8 cellular contexts compared by ENCODE assay signal in the genomic region with DNA sequence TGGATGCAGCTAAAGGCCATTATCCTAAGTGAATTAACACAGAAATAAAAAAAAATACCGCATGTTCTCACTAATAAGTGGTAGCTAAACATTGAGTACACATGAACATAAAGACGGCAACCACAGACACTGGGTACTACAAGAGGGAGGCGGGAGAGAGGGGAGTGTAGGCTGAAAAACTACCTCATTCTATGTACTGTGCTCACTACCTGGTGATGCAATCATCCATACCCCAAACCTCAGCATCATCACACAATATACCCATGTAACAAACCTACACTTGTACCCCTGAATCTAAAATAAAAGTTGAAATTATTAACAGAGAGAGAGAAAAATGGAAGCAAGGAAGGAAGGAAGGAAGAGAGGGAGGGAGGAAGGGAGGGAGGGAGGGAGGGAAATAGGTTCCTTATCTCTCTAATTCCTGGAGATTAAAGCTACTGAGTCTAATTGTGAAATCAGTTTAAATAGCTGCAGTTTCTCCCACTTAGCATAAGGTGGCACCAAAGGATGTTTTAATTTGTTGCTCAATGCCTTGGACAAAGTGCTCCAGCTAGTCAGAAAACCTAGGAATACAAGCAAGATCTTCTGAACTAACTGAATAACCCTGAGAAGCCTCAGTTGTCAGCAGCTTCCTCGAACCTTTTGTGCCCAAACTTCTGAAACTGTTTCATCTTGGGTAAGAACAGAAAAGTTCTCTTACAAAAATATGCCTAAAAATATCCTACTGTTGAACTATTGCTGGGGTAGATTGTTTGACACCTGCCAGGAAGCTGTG.
DNase-seq lines count a peak whose midpoint lies in the region; ATAC-seq and TF ChIP-seq lines count a peak whose summit lies in the region.

No MANE protein-coding gene starts in this region.

- ATAC-seq in HG02852 (IDR thresholded peaks at IDR 0.05; ENCODE audit: unreplicated experiment), result peak; percentile 30

- DNase-seq in ACHN (peak; percentile 64), NCI-H146 (lab: John Stamatoyannopoulos, UW) (peak; percentile 82), SKM-1 (lab: John Stamatoyannopoulos, UW; ENCODE audit: unreplicated experiment) (peak; percentile 56), fibroblast of pulmonary artery (ENCODE audit: low read depth) (peak; percentile 87), osteoblast (ENCODE audit: insufficient read length, low spot score, missing footprints) (peak; percentile 83), T-helper 9 cell (no peak)

- no peaks in the 10 kb centered on the region for H3K36me3 ChIP-seq in osteoblast (ENCODE audit: insufficient read depth, low read length)

- no peak overlapping the region for H3K4me2 ChIP-seq in osteoblast (ENCODE audit: insufficient read depth, low read length)

- no peaks in the 10 kb centered on the region for H3K9me3 ChIP-seq in osteoblast (ENCODE audit: low read depth, low read length)

- no peak overlapping the region for H3K27ac ChIP-seq in osteoblast (ENCODE audit: low read depth, low read length)

- TF ChIP-seq CTCF in GM12874 (IDR thresholded peaks at IDR 0.05; ENCODE audit: insufficient read depth, low read depth, low read length) (peak; percentile 48; the same call in 1 of the 2 replicates), fibroblast of pulmonary artery (IDR thresholded peaks at IDR 0.05; ENCODE audit: low read length, missing control alignments) (peak; percentile 64), osteoblast (IDR thresholded peaks at IDR 0.05; ENCODE audit: extremely low read depth, low read depth, low read length) (peak; percentile 60)

- H3K27me3 ChIP-seq in osteoblast (ENCODE audit: insufficient read depth, low read length), result no peaks in the 10 kb centered on the region

- H3K79me2 ChIP-seq in osteoblast (ENCODE audit: insufficient read depth, low read length), result no peaks in the 10 kb centered on the region

- H3K4me3 ChIP-seq in fibroblast of pulmonary artery (replicated peaks; ENCODE audit: low read depth, low read length) (no peak overlapping the region), osteoblast (ENCODE audit: insufficient read depth, low read length) (no peak overlapping the region)

- H3K4me1 ChIP-seq in osteoblast (ENCODE audit: insufficient read depth, low read length), result no peaks in the 10 kb centered on the region

- H4K20me1 ChIP-seq in osteoblast (ENCODE audit: insufficient read depth, low read length), result no peaks in the 10 kb centered on the region

- in situ Hi-C loops in ACHN (cut with HindIII; ENCODE audit: low pct_ligation_motif_present, low pct_unique_long_range_greater_than_20kb, low sequenced_read_pairs), result no loop called here

- no peak overlapping the region for H2AFZ ChIP-seq in osteoblast (ENCODE audit: low read length)
